In genomic region chr10:106705576-106706526, GRCh38 we compare ENCODE assay signal across 8 cellular contexts.
DNase-seq lines count a peak whose midpoint lies in the region; ATAC-seq and TF ChIP-seq lines count a peak whose summit lies in the region.

No MANE protein-coding gene starts in this region.

- peaks cover 0 to 4% (median 1%) of the 10 kb centered on the region in 3 donors for H3K27me3 Mint-ChIP-seq in immature natural killer cell (ENCODE audit: low read depth in 3 of 3)

- H3K27ac ChIP-seq in body of pancreas = no peak overlapping the region

- no peaks in the 10 kb centered on the region for H3K4me1 ChIP-seq in body of pancreas

- no peak for TF ChIP-seq POLR2A in body of pancreas (IDR thresholded peaks at IDR 0.05)

- no peak overlapping the region for H3K4me3 ChIP-seq in body of pancreas

- H3K9me3 Mint-ChIP-seq in immature natural killer cell = peaks cover 0 to 2% (median 0%) of the 10 kb centered on the region in 6 donors

- H3K36me3 ChIP-seq in body of pancreas (replicated peaks in 1 of 2; ENCODE audit: insufficient read depth in 1 of 2, low read depth in 2 of 2) = no peaks in the 10 kb centered on the region

- DNase-seq in COLO668 (lab: John Stamatoyannopoulos, UW; ENCODE audit: unreplicated experiment) = peak; percentile 44
- peak; percentile 59 for DNase-seq in NCI-H69 (lab: John Stamatoyannopoulos, UW)
- DNase-seq in body of pancreas = peak; percentile 59 to 71 (median 66)
- DNase-seq in immature natural killer cell = peak; percentile 8 to 36 (median 31)
- DNase-seq in stimulated activated CD4-positive, alpha-beta T cell treated with anti-CD3 and anti-CD28 coated beads, Interleukin-4, amount 100 ng/mL, for 24 hours = peak; percentile 23
- DNase-seq in activated effector memory CD4-positive, alpha-beta T cell treated with Interleukin-2 at 50 U/mL for 16 hours = no peak

- ATAC-seq in GM18517 (IDR thresholded peaks at IDR 0.05; ENCODE audit: unreplicated experiment) (peak; percentile 89), HG03064 (IDR thresholded peaks at IDR 0.05; ENCODE audit: low read depth, unreplicated experiment) (peak; percentile 73), body of pancreas (peak; percentile 45)

- H3K4me3 Mint-ChIP-seq in immature natural killer cell = no peak overlapping the region

- H3K36me3 Mint-ChIP-seq in immature natural killer cell = no peaks in the 10 kb centered on the region

- no peaks in the 10 kb centered on the region for H3K4me1 Mint-ChIP-seq in immature natural killer cell

- intact Hi-C loops in body of pancreas (cut with DNase I) = no loop called here

- peak overlapping the region in 1 of 6 donors; percentile 25 for H3K27ac Mint-ChIP-seq in immature natural killer cell

- peak; percentile 63 to 82 (median 66) for TF ChIP-seq CTCF in body of pancreas (IDR thresholded peaks at IDR 0.05)

- H3K27me3 ChIP-seq in body of pancreas = no peaks in the 10 kb centered on the region

- 5 to 13% methylated on average over 9 of the region's 9 CpGs for WGBS in body of pancreas, 2 donors

- no peaks in the 10 kb centered on the region for H3K9me3 ChIP-seq in body of pancreas
